In genomic region chr2:16199882-16200590, GRCh38 we compare ENCODE assay signal across 22 cellular contexts.
A peak's percentile ranks its signal among the peaks of the same experiment; 100 is the strongest.
DNase-seq lines count a peak whose midpoint lies in the region; ATAC-seq, FAIRE-seq and TF ChIP-seq lines count a peak whose summit lies in the region.
"Had no signal": no experiment of that assay in that cellular context is flagged by ENCODE, and none has a peak within 500 bp of the region (broad histone marks: within the 10 kb centered on the region; RNA-seq: fewer than 3 reads in every experiment).

No MANE protein-coding gene starts in this region.

- no peak overlapping the region for H3K56ac ChIP-seq in H1 (replicated peaks; ENCODE audit: insufficient read length, low read depth, low read length)

- no peaks in the 10 kb centered on the region for H3K23me2 ChIP-seq in H1 (ENCODE audit: low read depth, low read length)

- POLR2A ChIA-PET in H1 (lab: Charles Lee; ENCODE audit: partially characterized antibody): no interaction called here

- WGBS in H1 (ENCODE audit: extremely low coverage in 1 of 2, insufficient coverage in 1 of 2, insufficient read length in 1 of 2, insufficient replicate concordance in 2 of 2, low coverage in 1 of 2, low lambda C conversion rate in 2 of 2, missing lambda C conversion rate in 1 of 2), 2 experiments: 85% methylated on average over 9 of the region's 10 CpGs; no CpG with 5 or more reads in 1 of the 2 experiments
- 81% methylated on average over 7 of the region's 10 CpGs for WGBS in mesenchymal stem cell

- H2BK120ac ChIP-seq in H1 (replicated peaks; ENCODE audit: low read depth, low read length): no peak overlapping the region
- no peak overlapping the region for H2BK120ac ChIP-seq in mesenchymal stem cell (ENCODE audit: low read depth, low read length)

- H3K9me3 ChIP-seq in H1 (ENCODE audit: insufficient read depth in 2 of 2, low read depth in 1 of 2, low read length in 1 of 2) (no peaks in the 10 kb centered on the region), neural progenitor cell (ENCODE audit: low read depth) (no peaks in the 10 kb centered on the region), mesenchymal stem cell (ENCODE audit: control insufficient read depth, low read length) (peaks cover 5% of the 10 kb centered on the region)
- H3K9me3 ChIP-seq: A549, BLaER1, Caco-2 had no signal

- no peak overlapping the region for H2AK5ac ChIP-seq in H1 (ENCODE audit: low read depth, low read length)
- no peak overlapping the region for H2AK5ac ChIP-seq in mesenchymal stem cell (ENCODE audit: low read length, severe bottlenecking)

- no peaks in the 10 kb centered on the region; the same call in 1 of the 2 replicates for H3K79me1 ChIP-seq in H1 (ENCODE audit: low read depth, low read length)
- no peaks in the 10 kb centered on the region for H3K79me1 ChIP-seq in mesenchymal stem cell (replicated peaks; ENCODE audit: low read length, poor library complexity, severe bottlenecking)

- no peaks in the 10 kb centered on the region for H3K27me3 ChIP-seq in H1 (replicated peaks in 1 of 4; ENCODE audit: control insufficient read depth in 3 of 4, extremely low read depth in 1 of 4, insufficient read depth in 3 of 4, low read length in 3 of 4)
- no peaks in the 10 kb centered on the region for H3K27me3 ChIP-seq in neural progenitor cell
- no peaks in the 10 kb centered on the region for H3K27me3 ChIP-seq in mesenchymal stem cell (ENCODE audit: control insufficient read depth in 1 of 2, insufficient read depth in 1 of 2, low read length in 2 of 2)
- H3K27me3 ChIP-seq: BLaER1 had no signal

- H3K23ac ChIP-seq in H1 (ENCODE audit: insufficient read length) (no peak overlapping the region), mesenchymal stem cell (ENCODE audit: low read length in 2 of 2) (no peak overlapping the region)

- H3K4me3 Mint-ChIP-seq in stimulated activated naive CD8-positive, alpha-beta T cell treated with anti-CD3 and anti-CD28 coated beads, Interleukin-15, Interleukin-2, amounts not matched to agents 100 ng/mL and 50 ng/mL, for 24 hours: no peak overlapping the region
- no peak overlapping the region for H3K4me3 Mint-ChIP-seq in stimulated activated naive CD8-positive, alpha-beta T cell treated with anti-CD3 and anti-CD28 coated beads, Interleukin-15, amount 100 ng/mL, for 72 hours
- peak overlapping the region; percentile 18 for H3K4me3 Mint-ChIP-seq in neural progenitor cell
- H3K4me3 Mint-ChIP-seq: B cell; CD4-positive, alpha-beta T cell; CD8-positive, alpha-beta T cell had no signal

- no peak for ATAC-seq in stimulated activated naive CD8-positive, alpha-beta T cell treated with anti-CD3 and anti-CD28 coated beads, Interleukin-15, amount 100 ng/mL, for 72 hours
- no peak for ATAC-seq in GM19023 (IDR thresholded peaks at IDR 0.05; ENCODE audit: unreplicated experiment)
- ATAC-seq: A549; CD8-positive, alpha-beta T cell had no signal

- no peak overlapping the region for H2BK5ac ChIP-seq in H1 (ENCODE audit: low read depth, low read length)
- H2BK5ac ChIP-seq in mesenchymal stem cell (ENCODE audit: low read depth, low read length, poor library complexity, severe bottlenecking): no peak overlapping the region

- no peaks in the 10 kb centered on the region for H3K4me1 Mint-ChIP-seq in stimulated activated naive CD8-positive, alpha-beta T cell treated with anti-CD3 and anti-CD28 coated beads, Interleukin-15, Interleukin-2, amounts not matched to agents 100 ng/mL and 50 ng/mL, for 24 hours (ENCODE audit: low read depth)
- no peaks in the 10 kb centered on the region for H3K4me1 Mint-ChIP-seq in stimulated activated naive CD8-positive, alpha-beta T cell treated with anti-CD3 and anti-CD28 coated beads, Interleukin-15, amount 100 ng/mL, for 72 hours
- peaks cover 60% of the 10 kb centered on the region for H3K4me1 Mint-ChIP-seq in neural progenitor cell
- H3K4me1 Mint-ChIP-seq: B cell had no signal

- TF ChIP-seq POLR2A in H1 (IDR thresholded peaks at IDR 0.05; ENCODE audit: control extremely low read depth in 1 of 2, low read depth in 2 of 2, low read length in 2 of 2): no peak

- H2BK15ac ChIP-seq in H1 (ENCODE audit: low read length) (no peak overlapping the region), mesenchymal stem cell (ENCODE audit: low read depth, poor library complexity, severe bottlenecking) (no peak overlapping the region)

- no peaks in the 10 kb centered on the region for H3K27me3 Mint-ChIP-seq in stimulated activated naive CD8-positive, alpha-beta T cell treated with anti-CD3 and anti-CD28 coated beads, Interleukin-15, Interleukin-2, amounts not matched to agents 100 ng/mL and 50 ng/mL, for 24 hours
- no peaks in the 10 kb centered on the region for H3K27me3 Mint-ChIP-seq in stimulated activated naive CD8-positive, alpha-beta T cell treated with anti-CD3 and anti-CD28 coated beads, Interleukin-15, amount 100 ng/mL, for 72 hours
- peaks cover 9% of the 10 kb centered on the region for H3K27me3 Mint-ChIP-seq in neural progenitor cell (ENCODE audit: insufficient read depth, low read depth)
- H3K27me3 Mint-ChIP-seq: B cell; CD4-positive, alpha-beta T cell had no signal

- TF ChIP-seq RAD21 in H1 (IDR thresholded peaks at IDR 0.05 in 1 of 2, conservative IDR thresholded peaks at IDR 0.05 in 1 of 2; ENCODE audit: low read depth in 2 of 2, low read length in 2 of 2): no peak

- CTCF ChIA-PET in H1 (lab: Charles Lee; ENCODE audit: partially characterized antibody): interaction anchor here (0.9 to 1.8 kb wide), 4 partner anchors 19 to 82 kb away, joined by 3 to 9 read pairs (median 4); no protein-coding TSS in a partner anchor

- H4K8ac ChIP-seq in H1 (ENCODE audit: extremely low read depth, insufficient read depth, low read length): no peak overlapping the region
- no peak overlapping the region for H4K8ac ChIP-seq in mesenchymal stem cell (ENCODE audit: low read length)

- H3K27ac ChIP-seq in H1 (ENCODE audit: low read depth, low read length): no peak overlapping the region
- no peak overlapping the region for H3K27ac ChIP-seq in neural progenitor cell
- H3K27ac ChIP-seq in mesenchymal stem cell (ENCODE audit: low read length, poor library complexity, severe bottlenecking): no peak overlapping the region
- H3K27ac ChIP-seq: 22Rv1, A549, BLaER1, C4-2B had no signal

- no peaks in the 10 kb centered on the region for H3K36me3 Mint-ChIP-seq in stimulated activated naive CD8-positive, alpha-beta T cell treated with anti-CD3 and anti-CD28 coated beads, Interleukin-15, Interleukin-2, amounts not matched to agents 100 ng/mL and 50 ng/mL, for 24 hours (ENCODE audit: low read depth)
- H3K36me3 Mint-ChIP-seq in neural progenitor cell: no peaks in the 10 kb centered on the region
- H3K36me3 Mint-ChIP-seq: CD8-positive, alpha-beta T cell had no signal

- H3K4me3 ChIP-seq in H1 (ENCODE audit: extremely low read depth in 1 of 4, insufficient read depth in 2 of 4, low read depth in 3 of 4, low read length in 4 of 4): no peak overlapping the region
- no peak overlapping the region for H3K4me3 ChIP-seq in neural progenitor cell
- H3K4me3 ChIP-seq in mesenchymal stem cell (ENCODE audit: insufficient read depth in 1 of 2, low read depth in 1 of 2, low read length in 2 of 2): no peak overlapping the region
- H3K4me3 ChIP-seq: A549, BLaER1 had no signal

- no peaks in the 10 kb centered on the region for H3K36me3 ChIP-seq in H1 (ENCODE audit: control insufficient read depth in 2 of 4, insufficient read depth in 4 of 4, low read length in 3 of 4)
- H3K36me3 ChIP-seq in neural progenitor cell: no peaks in the 10 kb centered on the region
- H3K36me3 ChIP-seq in mesenchymal stem cell (ENCODE audit: control insufficient read depth in 1 of 2, insufficient read depth in 2 of 2, low read depth in 1 of 2, low read length in 2 of 2): no peaks in the 10 kb centered on the region
- H3K36me3 ChIP-seq: BLaER1 had no signal

- H2AFZ ChIP-seq in H1 (ENCODE audit: low read length): no peak overlapping the region
- H2AFZ ChIP-seq in neural progenitor cell (replicated peaks): no peak overlapping the region
- H2AFZ ChIP-seq in mesenchymal stem cell (ENCODE audit: low read depth, low read length): no peak overlapping the region

- no peak overlapping the region for H3K14ac ChIP-seq in H1 (ENCODE audit: insufficient read length)
- no peak overlapping the region for H3K14ac ChIP-seq in mesenchymal stem cell (ENCODE audit: low read length in 2 of 2)

- no peak overlapping the region for H2BK20ac ChIP-seq in H1 (ENCODE audit: low read length)

- H2BK12ac ChIP-seq in H1 (ENCODE audit: low read depth, low read length) (0 out of 2 replicates have a peak overlapping the region, but pooled peaks have one; percentile 12), mesenchymal stem cell (ENCODE audit: low read length in 2 of 2) (no peak overlapping the region)

- H3K9me3 Mint-ChIP-seq in stimulated activated naive CD8-positive, alpha-beta T cell treated with anti-CD3 and anti-CD28 coated beads, Interleukin-15, Interleukin-2, amounts not matched to agents 100 ng/mL and 50 ng/mL, for 24 hours: no peaks in the 10 kb centered on the region
- H3K9me3 Mint-ChIP-seq in stimulated activated naive CD8-positive, alpha-beta T cell treated with anti-CD3 and anti-CD28 coated beads, Interleukin-15, amount 100 ng/mL, for 72 hours: no peaks in the 10 kb centered on the region
- peaks cover 16% of the 10 kb centered on the region for H3K9me3 Mint-ChIP-seq in neural progenitor cell
- H3K9me3 Mint-ChIP-seq: CD4-positive, alpha-beta T cell; CD8-positive, alpha-beta T cell had no signal

- no peak for FAIRE-seq in H1 (lab: Jason Lieb, UNC)
- FAIRE-seq: A549, D721Med, G401.6, GM12891 had no signal

- no peak for TF ChIP-seq CTCF in H1 (IDR thresholded peaks at IDR 0.05; ENCODE audit: control extremely low read depth in 1 of 3, insufficient read depth in 1 of 3, low read depth in 1 of 3, low read length in 3 of 3)
- TF ChIP-seq CTCF in neural progenitor cell (IDR thresholded peaks at IDR 0.05): no peak

- H3K79me2 ChIP-seq in H1 (ENCODE audit: control insufficient read depth in 1 of 2, insufficient read depth in 2 of 2, low read length in 2 of 2) (no peaks in the 10 kb centered on the region), neural progenitor cell (ENCODE audit: low read depth) (no peaks in the 10 kb centered on the region)

- H4K20me1 ChIP-seq in H1 (replicated peaks in 1 of 2; ENCODE audit: control insufficient read depth in 1 of 2, insufficient read depth in 2 of 2, low read length in 2 of 2) (no peaks in the 10 kb centered on the region), neural progenitor cell (ENCODE audit: low read depth) (peaks cover 6% of the 10 kb centered on the region)
- H4K20me1 ChIP-seq: BLaER1 had no signal

- DNase-seq in stimulated activated naive CD8-positive, alpha-beta T cell treated with anti-CD3 and anti-CD28 coated beads, Interleukin-15, amount 100 ng/mL, for 72 hours: no peak
- DNase-seq in H1 (ENCODE audit: low read depth in 1 of 2, low spot score in 2 of 2) (no peak), neural progenitor cell (ENCODE audit: low spot score) (no peak), C1 segment of cervical spinal cord (lab: John Stamatoyannopoulos, UW) (no peak), mesenchymal stem cell (no peak)
- DNase-seq: AML-193; Caco-2; Calu3; CD4-positive, alpha-beta T cell; CD8-positive, alpha-beta T cell; DMS79 treated with DMSO at 0.1 percent for 48 hours; GF-D8 had no signal

- H3K4ac ChIP-seq in H1 (replicated peaks; ENCODE audit: insufficient read length, low read depth, low read length): no peak overlapping the region
- H3K4ac ChIP-seq in mesenchymal stem cell (ENCODE audit: low read depth in 1 of 2, low read length in 2 of 2): no peak overlapping the region

- H3K9ac ChIP-seq in H1 (replicated peaks in 1 of 4; ENCODE audit: extremely low read depth in 1 of 4, low read depth in 3 of 4, low read length in 3 of 4) (no peak overlapping the region), neural progenitor cell (no peak overlapping the region), mesenchymal stem cell (ENCODE audit: low read length) (no peak overlapping the region)
- H3K9ac ChIP-seq: BLaER1 had no signal

- no peak overlapping the region for H4K5ac ChIP-seq in H1 (ENCODE audit: insufficient read length, low read depth, low read length)

- no peak for TF ChIP-seq EP300 in H1 (IDR thresholded peaks at IDR 0.05; ENCODE audit: borderline replicate concordance in 1 of 2, low read depth in 2 of 2, low read length in 2 of 2)

- H3K4me2 ChIP-seq in H1 (ENCODE audit: insufficient read depth in 1 of 2, low read depth in 2 of 2, low read length in 2 of 2): no peak overlapping the region
- H3K4me2 ChIP-seq in neural progenitor cell: no peak overlapping the region
- H3K4me2 ChIP-seq in mesenchymal stem cell (ENCODE audit: low read length, poor library complexity, severe bottlenecking): no peak overlapping the region
- H3K4me2 ChIP-seq: A549, BLaER1 had no signal

- no peak overlapping the region for H4K91ac ChIP-seq in H1 (replicated peaks; ENCODE audit: insufficient read length, low read length)
- no peak overlapping the region for H4K91ac ChIP-seq in mesenchymal stem cell (ENCODE audit: low read length)

- H3K27ac Mint-ChIP-seq in stimulated activated naive CD8-positive, alpha-beta T cell treated with anti-CD3 and anti-CD28 coated beads, Interleukin-15, Interleukin-2, amounts not matched to agents 100 ng/mL and 50 ng/mL, for 24 hours: peak overlapping the region; percentile 41
- no peak overlapping the region for H3K27ac Mint-ChIP-seq in stimulated activated naive CD8-positive, alpha-beta T cell treated with anti-CD3 and anti-CD28 coated beads, Interleukin-15, amount 100 ng/mL, for 72 hours
- peak overlapping the region; percentile 47 for H3K27ac Mint-ChIP-seq in neural progenitor cell
- H3K27ac Mint-ChIP-seq: B cell; CD4-positive, alpha-beta T cell; CD8-positive, alpha-beta T cell had no signal

- peaks cover 0 to 1% (median 0%) of the 10 kb centered on the region in 4 experiments; a peak in 3 of 7 replicates for H3K4me1 ChIP-seq in H1 (replicated peaks in 1 of 4; ENCODE audit: control insufficient read depth in 3 of 4, insufficient read depth in 4 of 4, low read length in 3 of 4)
- H3K4me1 ChIP-seq in neural progenitor cell: peaks cover 20% of the 10 kb centered on the region
- no peaks in the 10 kb centered on the region for H3K4me1 ChIP-seq in mesenchymal stem cell (ENCODE audit: control insufficient read depth, insufficient read depth, low read depth, low read length)
- H3K4me1 ChIP-seq: A549, BLaER1, Caco-2 had no signal

- H3K18ac ChIP-seq in H1 (ENCODE audit: extremely low read depth, low read length): no peak overlapping the region
- H3K18ac ChIP-seq in mesenchymal stem cell (ENCODE audit: low read depth in 1 of 2, low read length in 2 of 2): no peak overlapping the region

- peaks cover 12% of the 10 kb centered on the region for H3F3A ChIP-seq in neural progenitor cell (ENCODE audit: low read depth)

Comparison
In these comparisons a context has a peak if more than half of its experiments do, and no peak if none do; other contexts are left out.
1. H3K27ac Mint-ChIP-seq: peak in stimulated activated naive CD8-positive, alpha-beta T cell treated with anti-CD3 and anti-CD28 coated beads, Interleukin-15, Interleukin-2, amounts not matched to agents 100 ng/mL and 50 ng/mL, for 24 hours (single experiment) and neural progenitor cell (single experiment); none in stimulated activated naive CD8-positive, alpha-beta T cell treated with anti-CD3 and anti-CD28 coated beads, Interleukin-15, amount 100 ng/mL, for 72 hours (0 of 2).